ENCODE assay signal across 10 cellular contexts in genomic region chr11:35182317-35182939, GRCh38. TPM values are rescaled to one million over a fixed set of nuclear protein-coding genes. Genes with fewer than 3 reads are reported as not detected.
DNase-seq lines count a peak whose midpoint lies in the region; ATAC-seq and TF ChIP-seq lines count a peak whose summit lies in the region.
"Had no signal": no experiment of that assay in that cellular context is flagged by ENCODE, and none has a peak within 500 bp of the region (broad histone marks: within the 10 kb centered on the region; RNA-seq: fewer than 3 reads in every experiment).

No MANE protein-coding gene starts in this region.

- TF ChIP-seq CTCF in CD4-positive, alpha-beta T cell (IDR thresholded peaks at IDR 0.05) = no peak

- H3K9me3 ChIP-seq in CD4-positive, alpha-beta T cell (ENCODE audit: control insufficient read depth, low read length) = no peaks in the 10 kb centered on the region

- H3K9me3 Mint-ChIP-seq in CD4-positive, alpha-beta T cell = no peaks in the 10 kb centered on the region
- no peaks in the 10 kb centered on the region for H3K9me3 Mint-ChIP-seq in activated CD8-positive, alpha-beta T cell treated with anti-CD3 and anti-CD28 coated beads, Interleukin-2, amount 10 ng/mL, durations not matched to agents 7 days and 5 days (ENCODE audit: insufficient read depth)
- H3K9me3 Mint-ChIP-seq: T-helper 1 cell treated with Interleukin-12 subunit alpha and Interleukin-12 subunit beta and Interleukin-4 antibody, amounts not matched to agents 30 μg/mL and 1 μg/mL, for 36 hours had no signal

- CTCF ChIA-PET in CD4-positive, alpha-beta T cell (lab: Charles Lee) = interaction anchor here (0.5 to 1.5 kb wide), 4 partner anchors 12 to 259 kb away, joined by 3 read pairs; no protein-coding TSS in a partner anchor
- CTCF ChIA-PET in activated CD8-positive, alpha-beta T cell treated with anti-CD3 and anti-CD28 coated beads, Interleukin-2, amount 10 ng/mL, durations not matched to agents 7 days and 5 days (lab: Charles Lee) = interaction anchor here (0.9 to 1.9 kb wide), 12 partner anchors 12 to 303 kb away, joined by 3 to 8 read pairs (median 4); no protein-coding TSS in a partner anchor

- DNase-seq in CD4-positive, alpha-beta T cell = no peak
- peak; percentile 29 for DNase-seq in GM19238 (ENCODE audit: insufficient read length, low spot score)
- DNase-seq in activated CD8-positive, alpha-beta T cell treated with anti-CD3 and anti-CD28 coated beads, Interleukin-2, amount 10 ng/mL, durations not matched to agents 7 days and 5 days = no peak
- no peak for DNase-seq in hippocampal formation (lab: John Stamatoyannopoulos, UW)
- DNase-seq in Right ventricle myocardium superior = no peak
- DNase-seq in activated gamma-delta T cell treated with Interleukin-2 at 50 U/mL for 16 hours = no peak
- DNase-seq in NCI-H2107 treated with DMSO at 0.1 percent for 48 hours (lab: John Stamatoyannopoulos, UW; ENCODE audit: unreplicated experiment) = no peak

- no peaks in the 10 kb centered on the region for H3K27me3 Mint-ChIP-seq in CD4-positive, alpha-beta T cell
- H3K27me3 Mint-ChIP-seq in activated CD8-positive, alpha-beta T cell treated with anti-CD3 and anti-CD28 coated beads, Interleukin-2, amount 10 ng/mL, durations not matched to agents 7 days and 5 days (ENCODE audit: low read depth) = no peaks in the 10 kb centered on the region

- H3K4me1 Mint-ChIP-seq in CD4-positive, alpha-beta T cell (ENCODE audit: low read depth) = peaks cover 97% of the 10 kb centered on the region
- peaks cover 72% of the 10 kb centered on the region for H3K4me1 Mint-ChIP-seq in activated CD8-positive, alpha-beta T cell treated with anti-CD3 and anti-CD28 coated beads, Interleukin-2, amount 10 ng/mL, durations not matched to agents 7 days and 5 days (ENCODE audit: low read depth)

- H3K27me3 ChIP-seq in CD4-positive, alpha-beta T cell (ENCODE audit: control insufficient read depth, insufficient read depth, low read length) = no peaks in the 10 kb centered on the region

- H3K27ac Mint-ChIP-seq in CD4-positive, alpha-beta T cell = peak overlapping the region; percentile 80
- peak overlapping the region; percentile 41 for H3K27ac Mint-ChIP-seq in activated CD8-positive, alpha-beta T cell treated with anti-CD3 and anti-CD28 coated beads, Interleukin-2, amount 10 ng/mL, durations not matched to agents 7 days and 5 days
- H3K27ac Mint-ChIP-seq: T-helper 1 cell treated with Interleukin-12 subunit alpha and Interleukin-12 subunit beta and Interleukin-4 antibody, amounts not matched to agents 30 μg/mL and 1 μg/mL, for 36 hours had no signal

- intact Hi-C loops in CD4-positive, alpha-beta T cell (cut with DNase I, micrococcal nuclease) = loop anchor here (2.0 to 10.0 kb wide), 3 partner anchors 16 to 258 kb away; no protein-coding TSS in a partner anchor
- intact Hi-C loops in Right ventricle myocardium superior (cut with DNase I) = no loop called here

- POLR2A ChIA-PET in CD4-positive, alpha-beta T cell (lab: Charles Lee) = interaction anchor here (0.7 to 3.0 kb wide), 11 partner anchors 9 to 267 kb away, joined by 3 to 37 read pairs (median 3); partner anchors contain the start of gene CD44
- POLR2A ChIA-PET in activated CD8-positive, alpha-beta T cell treated with anti-CD3 and anti-CD28 coated beads, Interleukin-2, amount 10 ng/mL, durations not matched to agents 7 days and 5 days (lab: Charles Lee) = no interaction called here

- peaks cover 97% of the 10 kb centered on the region for H3K36me3 Mint-ChIP-seq in CD4-positive, alpha-beta T cell (ENCODE audit: low read depth)
- H3K36me3 Mint-ChIP-seq in activated CD8-positive, alpha-beta T cell treated with anti-CD3 and anti-CD28 coated beads, Interleukin-2, amount 10 ng/mL, durations not matched to agents 7 days and 5 days (ENCODE audit: low read depth) = peaks cover 89% of the 10 kb centered on the region

- H3K27ac ChIP-seq in CD4-positive, alpha-beta T cell (ENCODE audit: low read depth, low read length) = no peak overlapping the region
- H3K27ac ChIP-seq: coronary artery had no signal

- ATAC-seq in CD4-positive, alpha-beta T cell (ENCODE audit: poor library complexity) = no peak
- peak; percentile 73 for ATAC-seq in HG02943 (IDR thresholded peaks at IDR 0.05; ENCODE audit: low read depth, unreplicated experiment)
- ATAC-seq in activated CD8-positive, alpha-beta T cell treated with anti-CD3 and anti-CD28 coated beads, Interleukin-2, amount 10 ng/mL, durations not matched to agents 7 days and 5 days = peak; percentile 15
- ATAC-seq in Right ventricle myocardium superior (ENCODE audit: poor library complexity) = no peak

- H3K4me3 Mint-ChIP-seq in CD4-positive, alpha-beta T cell = peak overlapping the region; percentile 69
- H3K4me3 Mint-ChIP-seq in activated CD8-positive, alpha-beta T cell treated with anti-CD3 and anti-CD28 coated beads, Interleukin-2, amount 10 ng/mL, durations not matched to agents 7 days and 5 days = no peak overlapping the region
- H3K4me3 Mint-ChIP-seq: T-helper 1 cell treated with Interleukin-12 subunit alpha and Interleukin-12 subunit beta and Interleukin-4 antibody, amounts not matched to agents 30 μg/mL and 1 μg/mL, for 36 hours had no signal

RNA-seq across cellular contexts. Expression of gene CD44, which starts 43.5 kb away (rescaled TPM):
- total RNA-seq in CD4-positive, alpha-beta T cell = 1,000 to 10,000 TPM; 1,283 to 1,330 TPM
- total RNA-seq in activated CD8-positive, alpha-beta T cell treated with anti-CD3 and anti-CD28 coated beads, Interleukin-2, amount 10 ng/mL, durations not matched to agents 7 days and 5 days = 100 to 1,000 TPM; 398 to 399 TPM
- 15.4 TPM for total RNA-seq in Right ventricle myocardium superior

Comparison
In these comparisons a context has a peak if more than half of its experiments do, and no peak if none do; other contexts are left out.
1. ATAC-seq: peak in HG02943 (single experiment) and activated CD8-positive, alpha-beta T cell treated with anti-CD3 and anti-CD28 coated beads, Interleukin-2, amount 10 ng/mL, durations not matched to agents 7 days and 5 days (single experiment); none in CD4-positive, alpha-beta T cell (single experiment) and Right ventricle myocardium superior (single experiment).
2. RNA of gene CD44, which starts 43.5 kb away (total RNA-seq): 1,283 to 1,330 TPM in CD4-positive, alpha-beta T cell and 398 to 399 TPM in activated CD8-positive, alpha-beta T cell treated with anti-CD3 and anti-CD28 coated beads, Interleukin-2, amount 10 ng/mL, durations not matched to agents 7 days and 5 days; 15.4 TPM in Right ventricle myocardium superior (single experiment); every median in the first group is over 10 times any median in the second.